In genomic region chr10:127756264-127756663, GRCh38 we compare ENCODE assay signal across 31 cellular contexts. TPM values are rescaled to one million over a fixed set of nuclear protein-coding genes. Genes with fewer than 3 reads are reported as not detected.
"Had no signal": no experiment of that assay in that cellular context is flagged by ENCODE, and none has a peak within 500 bp of the region (broad histone marks: within the 10 kb centered on the region; RNA-seq: fewer than 3 reads in every experiment).

No MANE protein-coding gene starts in this region.

- DNase-seq: activated CD4-positive, alpha-beta T cell treated with anti-CD3 and anti-CD28 coated beads for 36 hours; activated CD4-positive, CD25-positive, alpha-beta regulatory T cell; activated CD8-positive, alpha-beta memory T cell treated with anti-CD3 and anti-CD28 coated beads, Interleukin-2, amount 10 ng/mL, durations not matched to agents 7 days and 5 days; activated CD8-positive, alpha-beta T cell treated with anti-CD3 and anti-CD28 coated beads, Interleukin-2, amount 10 ng/mL, durations not matched to agents 7 days and 5 days; activated naive CD8-positive, alpha-beta T cell treated with anti-CD3 and anti-CD28 coated beads, Interleukin-2, amount 50 U/mL, for 24 hours; activated T-cell treated with anti-CD3 and anti-CD28 coated beads, Interleukin-2, amount 50 U/mL, for 48 hours; dermis blood vessel endothelial cell; effector CD4-positive, alpha-beta T cell; foreskin keratinocyte; heart left ventricle; immature natural killer cell; kidney; left colon; naive B cell; pancreas; retina; sigmoid colon; small intestine; stimulated activated CD4-positive, alpha-beta T cell treated with anti-CD3 and anti-CD28 coated beads, Interleukin-4, amount 100 ng/mL, for 24 hours; stimulated activated naive CD8-positive, alpha-beta T cell treated with anti-CD3 and anti-CD28 coated beads, Interleukin-15, amount 100 ng/mL, for 72 hours had no signal

- H3K27me3 Mint-ChIP-seq: activated CD8-positive, alpha-beta memory T cell treated with anti-CD3 and anti-CD28 coated beads, Interleukin-2, amount 10 ng/mL, durations not matched to agents 7 days and 5 days had no signal

- H3K27me3 ChIP-seq: esophagus muscularis mucosa, foreskin keratinocyte, sigmoid colon, upper lobe of left lung, vagina had no signal

- H3K36me3 ChIP-seq: esophagus muscularis mucosa, heart left ventricle, pancreas, prostate gland, sigmoid colon, upper lobe of left lung, vagina had no signal

- H3K27ac Mint-ChIP-seq: activated CD4-positive, alpha-beta T cell treated with anti-CD3 and anti-CD28 coated beads for 36 hours; activated CD8-positive, alpha-beta memory T cell treated with anti-CD3 and anti-CD28 coated beads, Interleukin-2, amount 10 ng/mL, durations not matched to agents 7 days and 5 days; activated CD8-positive, alpha-beta T cell treated with anti-CD3 and anti-CD28 coated beads, Interleukin-2, amount 10 ng/mL, durations not matched to agents 7 days and 5 days; activated naive CD4-positive, alpha-beta T cell treated with anti-CD3 and anti-CD28 coated beads, Interleukin-2, amount 50 U/mL, for 24 hours; activated naive CD8-positive, alpha-beta T cell treated with anti-CD3 and anti-CD28 coated beads, Interleukin-2, amount 50 U/mL, for 24 hours; activated T-helper 2 cell treated with anti-CD3 and anti-CD28 coated beads, Interferon-gamma antibody, Interleukin-2, Interleukin-4, amounts not matched to agents 10 μg/mL and 5 μg/mL and 100 μg/mL, durations not matched to agents 14 hours and 24 hours and 36 hours; immature natural killer cell; mesothelial cell of epicardium; stimulated activated effector memory CD8-positive, alpha-beta T cell treated with anti-CD3 and anti-CD28 coated beads, Interleukin-12 subunit alpha, Interleukin-12 subunit beta, amount 100 ng/mL, for 72 hours; stimulated activated naive CD8-positive, alpha-beta T cell treated with anti-CD3 and anti-CD28 coated beads, Interleukin-15, amount 100 ng/mL, for 72 hours had no signal

- H3K36me3 Mint-ChIP-seq: activated CD8-positive, alpha-beta memory T cell treated with anti-CD3 and anti-CD28 coated beads, Interleukin-2, amount 10 ng/mL, durations not matched to agents 7 days and 5 days; activated naive CD4-positive, alpha-beta T cell treated with anti-CD3 and anti-CD28 coated beads, Interleukin-2, amount 50 U/mL, for 24 hours; immature natural killer cell; mesothelial cell of epicardium; naive B cell; stimulated activated effector memory CD8-positive, alpha-beta T cell treated with anti-CD3 and anti-CD28 coated beads, Interleukin-12 subunit alpha, Interleukin-12 subunit beta, amount 100 ng/mL, for 72 hours had no signal

- ATAC-seq: activated CD4-positive, alpha-beta T cell treated with anti-CD3 and anti-CD28 coated beads for 36 hours; activated CD8-positive, alpha-beta memory T cell treated with anti-CD3 and anti-CD28 coated beads, Interleukin-2, amount 10 ng/mL, durations not matched to agents 7 days and 5 days; activated CD8-positive, alpha-beta T cell treated with anti-CD3 and anti-CD28 coated beads, Interleukin-2, amount 10 ng/mL, durations not matched to agents 7 days and 5 days; activated naive CD8-positive, alpha-beta T cell treated with anti-CD3 and anti-CD28 coated beads, Interleukin-2, amount 50 U/mL, for 24 hours; foreskin keratinocyte; heart left ventricle; left colon; pancreas; stimulated activated effector memory CD8-positive, alpha-beta T cell treated with anti-CD3 and anti-CD28 coated beads, Interleukin-12 subunit alpha, Interleukin-12 subunit beta, amount 100 ng/mL, for 72 hours; stimulated activated naive CD8-positive, alpha-beta T cell treated with anti-CD3 and anti-CD28 coated beads, Interleukin-15, amount 100 ng/mL, for 72 hours had no signal

- H3K4me1 ChIP-seq: esophagus muscularis mucosa, foreskin keratinocyte, heart left ventricle, pancreas, prostate gland, sigmoid colon, upper lobe of left lung, vagina had no signal

- H3K9me3 Mint-ChIP-seq: activated naive CD4-positive, alpha-beta T cell treated with anti-CD3 and anti-CD28 coated beads, Interleukin-2, amount 50 U/mL, for 24 hours; activated naive CD8-positive, alpha-beta T cell treated with anti-CD3 and anti-CD28 coated beads, Interleukin-2, amount 50 U/mL, for 24 hours; activated T-helper 2 cell treated with anti-CD3 and anti-CD28 coated beads, Interferon-gamma antibody, Interleukin-2, Interleukin-4, amounts not matched to agents 10 μg/mL and 5 μg/mL and 100 μg/mL, durations not matched to agents 14 hours and 24 hours and 36 hours; central memory CD8-positive, alpha-beta T cell; mesothelial cell of epicardium; naive B cell; stimulated activated effector memory CD8-positive, alpha-beta T cell treated with anti-CD3 and anti-CD28 coated beads, Interleukin-12 subunit alpha, Interleukin-12 subunit beta, amount 100 ng/mL, for 72 hours; stimulated activated naive CD8-positive, alpha-beta T cell treated with anti-CD3 and anti-CD28 coated beads, Interleukin-15, amount 100 ng/mL, for 72 hours had no signal

- H3K27ac ChIP-seq: esophagus muscularis mucosa, foreskin keratinocyte, heart left ventricle, pancreas, prostate gland, sigmoid colon, upper lobe of left lung, vagina had no signal

- H3K4me3 Mint-ChIP-seq: activated CD4-positive, alpha-beta T cell treated with anti-CD3 and anti-CD28 coated beads for 36 hours; activated CD8-positive, alpha-beta memory T cell treated with anti-CD3 and anti-CD28 coated beads, Interleukin-2, amount 10 ng/mL, durations not matched to agents 7 days and 5 days; activated CD8-positive, alpha-beta T cell treated with anti-CD3 and anti-CD28 coated beads, Interleukin-2, amount 10 ng/mL, durations not matched to agents 7 days and 5 days; activated naive CD4-positive, alpha-beta T cell treated with anti-CD3 and anti-CD28 coated beads, Interleukin-2, amount 50 U/mL, for 24 hours; activated naive CD8-positive, alpha-beta T cell treated with anti-CD3 and anti-CD28 coated beads, Interleukin-2, amount 50 U/mL, for 24 hours; central memory CD8-positive, alpha-beta T cell; immature natural killer cell; mesothelial cell of epicardium; naive B cell; stimulated activated effector memory CD8-positive, alpha-beta T cell treated with anti-CD3 and anti-CD28 coated beads, Interleukin-12 subunit alpha, Interleukin-12 subunit beta, amount 100 ng/mL, for 72 hours; stimulated activated naive CD8-positive, alpha-beta T cell treated with anti-CD3 and anti-CD28 coated beads, Interleukin-15, amount 100 ng/mL, for 72 hours had no signal

- H3K9me3 ChIP-seq: esophagus muscularis mucosa, heart left ventricle, pancreas, prostate gland, sigmoid colon, upper lobe of left lung, vagina had no signal

- FAIRE-seq: colon, kidney, pancreas, small intestine had no signal

- H3K4me1 Mint-ChIP-seq: activated CD4-positive, alpha-beta T cell treated with anti-CD3 and anti-CD28 coated beads for 36 hours; activated CD8-positive, alpha-beta memory T cell treated with anti-CD3 and anti-CD28 coated beads, Interleukin-2, amount 10 ng/mL, durations not matched to agents 7 days and 5 days; activated naive CD4-positive, alpha-beta T cell treated with anti-CD3 and anti-CD28 coated beads, Interleukin-2, amount 50 U/mL, for 24 hours; activated naive CD8-positive, alpha-beta T cell treated with anti-CD3 and anti-CD28 coated beads, Interleukin-2, amount 50 U/mL, for 24 hours; central memory CD8-positive, alpha-beta T cell; immature natural killer cell; mesothelial cell of epicardium; stimulated activated effector memory CD8-positive, alpha-beta T cell treated with anti-CD3 and anti-CD28 coated beads, Interleukin-12 subunit alpha, Interleukin-12 subunit beta, amount 100 ng/mL, for 72 hours; stimulated activated naive CD8-positive, alpha-beta T cell treated with anti-CD3 and anti-CD28 coated beads, Interleukin-15, amount 100 ng/mL, for 72 hours had no signal

- H3K4me3 ChIP-seq: esophagus muscularis mucosa, heart left ventricle, pancreas, prostate gland, sigmoid colon, upper lobe of left lung, vagina had no signal

RNA-seq across cellular contexts. Expression of gene FOXI2, which starts 19.3 kb away (rescaled TPM):
- total RNA-seq: activated CD4-positive, alpha-beta T cell treated with anti-CD3 and anti-CD28 coated beads for 36 hours; activated CD8-positive, alpha-beta memory T cell treated with anti-CD3 and anti-CD28 coated beads, Interleukin-2, amount 10 ng/mL, durations not matched to agents 7 days and 5 days; activated CD8-positive, alpha-beta T cell treated with anti-CD3 and anti-CD28 coated beads, Interleukin-2, amount 10 ng/mL, durations not matched to agents 7 days and 5 days; activated T-helper 2 cell treated with anti-CD3 and anti-CD28 coated beads, Interferon-gamma antibody, Interleukin-2, Interleukin-4, amounts not matched to agents 10 μg/mL and 5 μg/mL and 100 μg/mL, durations not matched to agents 14 hours and 24 hours and 36 hours; dermis blood vessel endothelial cell; foreskin keratinocyte; left colon; mesothelial cell of epicardium had no signal
- polyA plus RNA-seq: foreskin keratinocyte, immature natural killer cell, neural cell had no signal
